21 cellular contexts compared by ENCODE assay signal in genomic region chr7:130400120-130400572, GRCh38. TPM values are rescaled to one million over a fixed set of nuclear protein-coding genes. Genes with fewer than 3 reads are reported as not detected.
DNase-seq lines count a peak whose midpoint lies in the region; ATAC-seq and TF ChIP-seq lines count a peak whose summit lies in the region.
"Had no signal": no experiment of that assay in that cellular context is flagged by ENCODE, and none has a peak within 500 bp of the region (broad histone marks: within the 10 kb centered on the region; RNA-seq: fewer than 3 reads in every experiment).

No MANE protein-coding gene starts in this region.

- no peak for TF ChIP-seq EP300 in gastroesophageal sphincter (IDR thresholded peaks at IDR 0.05)

- TF ChIP-seq POLR2A in gastroesophageal sphincter (IDR thresholded peaks at IDR 0.05): no peak

- DNase-seq in GM03348 (ENCODE audit: low spot score) (peak; percentile 77), astrocyte of the hippocampus (ENCODE audit: low read depth, low spot score) (peak; percentile 39), smooth muscle cell (lab: John Stamatoyannopoulos, UW; ENCODE audit: unreplicated experiment) (no peak), HuH-7.5 (ENCODE audit: low spot score) (no peak), SJCRH30 (no peak)
- DNase-seq in activated CD4-positive, alpha-beta T cell treated with anti-CD3 and anti-CD28 coated beads, Interleukin-2, amount 50 U/mL, for 1 hour: no peak
- DNase-seq: activated CD4-positive, alpha-beta T cell treated with anti-CD3 and anti-CD28 coated beads for 4 hours; activated naive CD4-positive, alpha-beta T cell treated with Interleukin-2 at 50 U/mL for 16 hours; DMS79; effector memory CD8-positive, alpha-beta T cell; NCI-H1436 treated with DMSO at 0.1 percent for 48 hours; NCI-H226; SIG-M5; stimulated activated naive CD8-positive, alpha-beta T cell treated with anti-CD3 and anti-CD28 coated beads, Interleukin-15, Interleukin-2, amounts not matched to agents 100 U/mL and 50 U/mL, for 24 hours; T-helper 9 cell had no signal

- peak overlapping the region; percentile 6 for H2AFZ ChIP-seq in smooth muscle cell (ENCODE audit: low read depth)

- peak overlapping the region; percentile 37 for H3K4me2 ChIP-seq in smooth muscle cell

- no peak overlapping the region for H3K9ac ChIP-seq in smooth muscle cell (ENCODE audit: low read depth)

- peak; percentile 73 for ATAC-seq in gastroesophageal sphincter
- ATAC-seq in HG03139 (IDR thresholded peaks at IDR 0.05; ENCODE audit: unreplicated experiment): no peak
- ATAC-seq: effector memory CD8-positive, alpha-beta T cell; stimulated activated naive CD8-positive, alpha-beta T cell treated with anti-CD3 and anti-CD28 coated beads, Interleukin-15, Interleukin-2, amounts not matched to agents 100 U/mL and 50 U/mL, for 24 hours had no signal

- H3K36me3 ChIP-seq in gastroesophageal sphincter (peaks cover 0 to 43% of the 10 kb centered on the region in 2 donors), smooth muscle cell (ENCODE audit: low read depth) (no peaks in the 10 kb centered on the region), SJCRH30 (peaks cover 28% of the 10 kb centered on the region)

- no peak for TF ChIP-seq CTCF in gastroesophageal sphincter (IDR thresholded peaks at IDR 0.05)
- no peak for TF ChIP-seq CTCF in smooth muscle cell (IDR thresholded peaks at IDR 0.05; ENCODE audit: borderline replicate concordance, insufficient read depth, poor library complexity, severe bottlenecking)

- WGBS in gastroesophageal sphincter (ENCODE audit: low coverage in 1 of 2), 2 donors: 53 to 67% methylated on average over 1 to 3 of the region's 4 CpGs
- WGBS in smooth muscle cell (ENCODE audit: low lambda C conversion rate): 25% methylated on average over 4 of the region's 4 CpGs

- H3K27ac ChIP-seq in gastroesophageal sphincter: no peak overlapping the region
- H3K27ac ChIP-seq in smooth muscle cell (ENCODE audit: low read depth): peak overlapping the region; percentile 76
- H3K27ac ChIP-seq in SJCRH30: no peak overlapping the region
- H3K27ac ChIP-seq: C4-2B had no signal

- no peaks in the 10 kb centered on the region for H4K20me1 ChIP-seq in smooth muscle cell (ENCODE audit: low read depth)

- H3K9me3 ChIP-seq in gastroesophageal sphincter: no peaks in the 10 kb centered on the region
- H3K9me3 ChIP-seq in smooth muscle cell (replicated peaks; ENCODE audit: low read depth): no peaks in the 10 kb centered on the region
- no peaks in the 10 kb centered on the region for H3K9me3 ChIP-seq in SJCRH30 (replicated peaks)

- H3K79me2 ChIP-seq in smooth muscle cell (ENCODE audit: low read depth): no peaks in the 10 kb centered on the region

- H3K27me3 ChIP-seq in gastroesophageal sphincter: no peaks in the 10 kb centered on the region
- H3K27me3 ChIP-seq in smooth muscle cell (ENCODE audit: low read depth): no peaks in the 10 kb centered on the region
- no peaks in the 10 kb centered on the region for H3K27me3 ChIP-seq in SJCRH30

- H3K4me1 ChIP-seq in gastroesophageal sphincter: no peaks in the 10 kb centered on the region
- peaks cover 6% of the 10 kb centered on the region for H3K4me1 ChIP-seq in smooth muscle cell (ENCODE audit: low read depth)
- H3K4me1 ChIP-seq in SJCRH30: no peaks in the 10 kb centered on the region

- H3K4me3 ChIP-seq in gastroesophageal sphincter (no peak overlapping the region), smooth muscle cell (no peak overlapping the region), SJCRH30 (no peak overlapping the region)

- H3F3A ChIP-seq in smooth muscle cell (ENCODE audit: low read depth): peaks cover 5% of the 10 kb centered on the region

RNA-seq across cellular contexts. Expression of gene CPA1, which starts 19.9 kb away (rescaled TPM):
- total RNA-seq in gastroesophageal sphincter: under 1 TPM in 1 of 4 donors, not detected in 3; 0.42 TPM
- total RNA-seq in smooth muscle cell: 0.90 TPM in 2 replicates
- polyA plus RNA-seq in smooth muscle cell: 1.7 and 3.8 TPM in 2 replicates
- total RNA-seq in SJCRH30 (2014; rRNA removed; shearing (Covaris generic)): 0.81 and 1.1 TPM in 2 replicates
- total RNA-seq: cardiac septum, glomerular endothelial cell had no signal

RNA-seq across cellular contexts. Expression of gene CEP41, which starts 40.7 kb away (rescaled TPM):
- total RNA-seq in gastroesophageal sphincter (1 to 10 TPM; 3.6 to 6.2 (median 3.9) TPM), smooth muscle cell (18.3 and 23.0 TPM in 2 replicates)
- 27.1 and 35.1 TPM in 2 replicates for polyA plus RNA-seq in smooth muscle cell
- total RNA-seq in SJCRH30 (2014; rRNA removed; shearing (Covaris generic)): 39.4 and 39.9 TPM in 2 replicates

RNA-seq across cellular contexts. Expression of gene CPA5, which starts 55.5 kb away (rescaled TPM):
- not detected for total RNA-seq in gastroesophageal sphincter
- not detected in 2 replicates for total RNA-seq in smooth muscle cell
- polyA plus RNA-seq in smooth muscle cell: 0.45 TPM in 1 of 2 replicates, not detected in the other
- total RNA-seq in SJCRH30 (2014; rRNA removed; shearing (Covaris generic)): 2.6 and 3.3 TPM in 2 replicates
- total RNA-seq: cardiac septum, glomerular endothelial cell, osteoblast had no signal

Comparison
In these comparisons a context has a peak if more than half of its experiments do, and no peak if none do; other contexts are left out.
1. DNase-seq: peak in GM03348 (single experiment) and astrocyte of the hippocampus (single experiment); none in smooth muscle cell (single experiment), activated CD4-positive, alpha-beta T cell treated with anti-CD3 and anti-CD28 coated beads, Interleukin-2, amount 50 U/mL, for 1 hour (single experiment), HuH-7.5 (single experiment) and SJCRH30 (0 of 2).